In the genomic region with DNA sequence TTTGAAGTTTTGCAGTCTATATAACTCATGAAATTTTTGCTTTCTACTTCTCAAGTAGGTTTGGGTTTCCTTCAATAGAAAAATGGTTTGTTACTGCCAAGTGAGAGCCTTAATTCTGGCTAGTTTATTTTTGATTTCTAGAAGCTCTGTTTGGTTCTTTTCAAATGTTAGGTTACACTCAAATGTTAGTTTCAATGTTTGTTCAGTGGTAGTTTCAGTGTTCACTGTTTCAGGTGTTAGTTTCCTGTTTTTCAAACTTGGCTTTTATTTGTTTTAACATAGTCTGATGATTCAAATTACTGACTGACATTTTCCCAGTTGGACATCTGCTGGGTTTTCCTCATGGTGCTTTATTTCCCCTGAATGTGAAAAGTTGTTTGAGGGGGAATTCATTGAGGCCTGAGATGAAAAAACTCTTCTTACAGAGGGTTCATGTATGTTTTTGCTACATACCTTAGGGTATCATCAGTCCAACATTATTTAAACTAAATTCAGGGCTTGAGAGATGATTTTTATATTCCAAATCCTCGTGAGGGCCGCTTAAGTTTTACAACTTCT, we compare ENCODE assay signal across 14 cellular contexts.
DNase-seq lines count a peak whose midpoint lies in the region; ATAC-seq and TF ChIP-seq lines count a peak whose summit lies in the region.
"Had no signal": no experiment of that assay in that cellular context is flagged by ENCODE, and none has a peak within 500 bp of the region (broad histone marks: within the 10 kb centered on the region; RNA-seq: fewer than 3 reads in every experiment).

No MANE protein-coding gene starts in this region.

- H3K4me1 ChIP-seq in KMS-11 (ENCODE audit: low read depth, poor library complexity, severe bottlenecking): peaks cover 37% of the 10 kb centered on the region
- peaks cover 0 to 18% of the 10 kb centered on the region in 2 donors for H3K4me1 ChIP-seq in ascending aorta
- peaks cover 0 to 49% of the 10 kb centered on the region in 2 donors for H3K4me1 ChIP-seq in right atrium auricular region

- no peak overlapping the region for H3K9ac ChIP-seq in KMS-11

- no peak overlapping the region for H2AFZ ChIP-seq in KMS-11 (ENCODE audit: low read depth)

- DNase-seq in activated CD4-positive, alpha-beta T cell treated with anti-CD3 and anti-CD28 coated beads, Interleukin-2, amount 10 ng/mL, durations not matched to agents 7 days and 5 days: no peak
- DNase-seq in activated CD4-positive, alpha-beta T cell treated with anti-CD3 and anti-CD28 coated beads, Interleukin-2, amount 50 U/mL, for 4 hours: no peak
- no peak for DNase-seq in activated naive CD8-positive, alpha-beta T cell treated with anti-CD3 and anti-CD28 coated beads, Interleukin-2, amount 50 U/mL, for 24 hours
- DNase-seq in neural crest cell (ENCODE audit: low read depth, low spot score): no peak
- no peak for DNase-seq in NCI-H1092 treated with DMSO at 0.1 percent for 48 hours (lab: John Stamatoyannopoulos, UW)
- DNase-seq in ascending aorta (ENCODE audit: low spot score in 2 of 2): no peak
- DNase-seq in right atrium auricular region (ENCODE audit: low spot score): no peak
- DNase-seq: dorsolateral prefrontal cortex; HCEC 1CT; RPMI8226; stimulated activated naive CD4-positive, alpha-beta T cell treated with Interleukin-2 at 50 U/mL for 16 hours had no signal

- no peaks in the 10 kb centered on the region for H3K36me3 ChIP-seq in KMS-11 (ENCODE audit: insufficient read depth)
- no peaks in the 10 kb centered on the region for H3K36me3 ChIP-seq in ascending aorta
- no peaks in the 10 kb centered on the region for H3K36me3 ChIP-seq in right atrium auricular region

- CTCF ChIA-PET in activated CD4-positive, alpha-beta T cell treated with anti-CD3 and anti-CD28 coated beads, Interleukin-2, amount 10 ng/mL, durations not matched to agents 7 days and 5 days (lab: Charles Lee): interaction anchor here (1.8 kb wide), 1 partner anchor 9 kb away, joined by 4 read pairs; no protein-coding TSS in a partner anchor

- H3K4me2 ChIP-seq in KMS-11: peak overlapping the region; percentile 39

- no peaks in the 10 kb centered on the region for H4K20me1 ChIP-seq in KMS-11 (ENCODE audit: insufficient read depth)

- no peaks in the 10 kb centered on the region for H3K27me3 Mint-ChIP-seq in activated CD4-positive, alpha-beta T cell treated with anti-CD3 and anti-CD28 coated beads, Interleukin-2, amount 10 ng/mL, durations not matched to agents 7 days and 5 days
- no peaks in the 10 kb centered on the region for H3K27me3 Mint-ChIP-seq in activated naive CD8-positive, alpha-beta T cell treated with anti-CD3 and anti-CD28 coated beads, Interleukin-2, amount 50 U/mL, for 24 hours
- no peaks in the 10 kb centered on the region for H3K27me3 Mint-ChIP-seq in neural crest cell (ENCODE audit: low read depth)

- peak overlapping the region; percentile 83 for H3K27ac Mint-ChIP-seq in activated CD4-positive, alpha-beta T cell treated with anti-CD3 and anti-CD28 coated beads, Interleukin-2, amount 10 ng/mL, durations not matched to agents 7 days and 5 days
- peak overlapping the region; percentile 88 for H3K27ac Mint-ChIP-seq in activated naive CD8-positive, alpha-beta T cell treated with anti-CD3 and anti-CD28 coated beads, Interleukin-2, amount 50 U/mL, for 24 hours
- H3K27ac Mint-ChIP-seq in neural crest cell (ENCODE audit: unreplicated experiment): no peak overlapping the region

- peaks cover 10% of the 10 kb centered on the region for H3K9me3 Mint-ChIP-seq in activated CD4-positive, alpha-beta T cell treated with anti-CD3 and anti-CD28 coated beads, Interleukin-2, amount 10 ng/mL, durations not matched to agents 7 days and 5 days
- peaks cover 10% of the 10 kb centered on the region for H3K9me3 Mint-ChIP-seq in activated naive CD8-positive, alpha-beta T cell treated with anti-CD3 and anti-CD28 coated beads, Interleukin-2, amount 50 U/mL, for 24 hours
- H3K9me3 Mint-ChIP-seq in neural crest cell: no peaks in the 10 kb centered on the region

- H3K27ac ChIP-seq in KMS-11 (peak overlapping the region; percentile 35), ascending aorta (no peak overlapping the region), right atrium auricular region (no peak overlapping the region)
- H3K27ac ChIP-seq: dorsolateral prefrontal cortex, skin epidermis had no signal

- H3K79me2 ChIP-seq in KMS-11 (ENCODE audit: insufficient read depth, low read depth): no peaks in the 10 kb centered on the region

- H3K4me1 Mint-ChIP-seq in activated CD4-positive, alpha-beta T cell treated with anti-CD3 and anti-CD28 coated beads, Interleukin-2, amount 10 ng/mL, durations not matched to agents 7 days and 5 days: peaks cover 97% of the 10 kb centered on the region
- H3K4me1 Mint-ChIP-seq in activated naive CD8-positive, alpha-beta T cell treated with anti-CD3 and anti-CD28 coated beads, Interleukin-2, amount 50 U/mL, for 24 hours: peaks cover 97% of the 10 kb centered on the region
- H3K4me1 Mint-ChIP-seq in neural crest cell: peaks cover 91% of the 10 kb centered on the region

- H3K36me3 Mint-ChIP-seq in activated CD4-positive, alpha-beta T cell treated with anti-CD3 and anti-CD28 coated beads, Interleukin-2, amount 10 ng/mL, durations not matched to agents 7 days and 5 days (ENCODE audit: low read depth): peaks cover 33% of the 10 kb centered on the region
- H3K36me3 Mint-ChIP-seq in activated naive CD8-positive, alpha-beta T cell treated with anti-CD3 and anti-CD28 coated beads, Interleukin-2, amount 50 U/mL, for 24 hours (ENCODE audit: low read depth): peaks cover 26% of the 10 kb centered on the region
- H3K36me3 Mint-ChIP-seq in neural crest cell (ENCODE audit: low read depth): peaks cover 2% of the 10 kb centered on the region

- POLR2A ChIA-PET in activated CD4-positive, alpha-beta T cell treated with anti-CD3 and anti-CD28 coated beads, Interleukin-2, amount 10 ng/mL, durations not matched to agents 7 days and 5 days (lab: Charles Lee): interaction anchor here (0.6 to 0.7 kb wide), 2 partner anchors 9 to 14 kb away, joined by 4 to 9 read pairs; no protein-coding TSS in a partner anchor

- TF ChIP-seq CTCF in KMS-11 (conservative IDR thresholded peaks at IDR 0.05; ENCODE audit: low read depth, low read length): no peak
- no peak for TF ChIP-seq CTCF in neural crest cell (conservative IDR thresholded peaks at IDR 0.05)
- TF ChIP-seq CTCF in ascending aorta (IDR thresholded peaks at IDR 0.05): no peak
- TF ChIP-seq CTCF in right atrium auricular region (IDR thresholded peaks at IDR 0.05): no peak

- intact Hi-C loops in ascending aorta (cut with DNase I): no loop called here

- H3K9me3 ChIP-seq in ascending aorta (no peaks in the 10 kb centered on the region), right atrium auricular region (peaks cover 0 to 10% of the 10 kb centered on the region in 2 donors)

- ATAC-seq in activated naive CD8-positive, alpha-beta T cell treated with anti-CD3 and anti-CD28 coated beads, Interleukin-2, amount 50 U/mL, for 24 hours: no peak
- ATAC-seq: HepG2 had no signal

- H3K27me3 ChIP-seq in KMS-11 (ENCODE audit: insufficient read depth, low read depth) (no peaks in the 10 kb centered on the region), ascending aorta (no peaks in the 10 kb centered on the region), right atrium auricular region (no peaks in the 10 kb centered on the region)
- H3K27me3 ChIP-seq: dorsolateral prefrontal cortex had no signal

- H3K4me3 Mint-ChIP-seq in activated CD4-positive, alpha-beta T cell treated with anti-CD3 and anti-CD28 coated beads, Interleukin-2, amount 10 ng/mL, durations not matched to agents 7 days and 5 days: peak overlapping the region; percentile 23
- peak overlapping the region; percentile 40 for H3K4me3 Mint-ChIP-seq in activated naive CD8-positive, alpha-beta T cell treated with anti-CD3 and anti-CD28 coated beads, Interleukin-2, amount 50 U/mL, for 24 hours
- H3K4me3 Mint-ChIP-seq in neural crest cell: peak overlapping the region; percentile 30

- no peak overlapping the region for H3K4me3 ChIP-seq in KMS-11 (IDR thresholded peaks at IDR 0.05; ENCODE audit: insufficient read depth, low read depth, low read length)
- H3K4me3 ChIP-seq in ascending aorta: no peak overlapping the region
- no peak overlapping the region for H3K4me3 ChIP-seq in right atrium auricular region
- H3K4me3 ChIP-seq: dorsolateral prefrontal cortex, skin epidermis had no signal
